Comparison of ENCODE assay signal across 8 cellular contexts in the genomic region with DNA sequence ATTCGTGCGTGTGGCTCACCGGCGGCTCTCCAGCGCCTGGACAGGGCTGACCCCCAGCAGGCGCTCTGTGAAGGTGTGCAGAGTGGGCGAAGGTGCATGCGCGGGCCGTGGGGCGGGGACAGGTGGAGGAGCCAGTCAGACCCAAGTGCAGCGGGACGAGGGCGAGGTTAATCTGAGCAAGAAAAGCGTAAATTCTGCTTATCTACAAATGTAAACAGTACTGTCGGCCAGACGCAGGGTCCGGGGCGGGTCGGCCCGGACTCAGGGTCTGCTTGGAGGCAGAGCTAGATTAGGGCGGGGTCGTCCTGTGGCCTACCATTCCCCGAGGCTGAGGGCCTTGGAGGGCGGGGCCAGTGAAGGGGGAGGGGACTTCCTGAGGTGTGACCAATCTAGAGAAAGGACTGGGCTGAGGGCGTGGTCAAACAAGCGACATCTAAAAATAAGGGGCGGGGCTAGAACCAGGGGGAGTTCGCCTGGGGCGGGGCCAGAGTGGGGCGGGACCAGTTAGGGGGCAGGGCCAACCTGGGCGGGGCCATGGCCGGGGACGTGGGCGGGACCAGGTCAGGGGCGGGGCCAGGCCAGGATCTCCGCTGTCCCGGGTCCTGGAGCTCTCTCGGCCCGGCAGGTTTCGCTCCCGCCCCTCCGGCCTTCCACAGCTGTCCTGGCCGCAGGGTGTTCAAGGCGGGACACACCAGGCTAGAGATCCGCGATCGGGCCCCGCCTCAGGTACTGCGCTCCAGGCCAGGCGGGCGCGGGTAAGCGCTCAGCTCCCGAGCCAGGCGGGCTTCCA. TPM values are rescaled to one million over a fixed set of nuclear protein-coding genes. Genes with fewer than 3 reads are reported as not detected.
A peak's percentile ranks its signal among the peaks of the same experiment; 100 is the strongest.
DNase-seq lines count a peak whose midpoint lies in the region; ATAC-seq and TF ChIP-seq lines count a peak whose summit lies in the region.

Gene SEC14L5, plus strand, starts transcription at position 611 of the 790 bp plus-strand sequence. CDS start 994 bp downstream, outside the sequence.

- H3K9me3 ChIP-seq in Caco-2 (no peaks in the 10 kb centered on the region), RWPE2 (ENCODE audit: severe bottlenecking) (no peaks in the 10 kb centered on the region)

- DNase-seq in Caco-2 = peak; percentile 98 to 100
- DNase-seq in LHCN-M2 (ENCODE audit: low read depth) = peak; percentile 93
- peak; percentile 98 for DNase-seq in RWPE2 (ENCODE audit: low spot score)
- peak; percentile 77 for DNase-seq in activated effector memory CD4-positive, alpha-beta T cell treated with Interleukin-2 at 50 U/mL for 16 hours
- DNase-seq in fibroblast of pulmonary artery (ENCODE audit: low read depth) = peak; percentile 98
- peak; percentile 81 to 94 (median 88) for DNase-seq in naive thymus-derived CD8-positive, alpha-beta T cell
- peak; percentile 87 to 93 for DNase-seq in stimulated activated effector memory CD8-positive, alpha-beta T cell treated with anti-CD3 and anti-CD28 coated beads, Interleukin-12 subunit alpha, Interleukin-12 subunit beta, amount 100 ng/mL, for 72 hours (ENCODE audit: low spot score in 2 of 2)

- H3K27ac ChIP-seq in RWPE2 (ENCODE audit: poor library complexity, severe bottlenecking) = peak within 1 kb of the TSS; percentile 16

- TF ChIP-seq CTCF in Caco-2 (IDR thresholded peaks at IDR 0.05; ENCODE audit: insufficient read depth in 1 of 2, low read depth in 1 of 2, low read length in 1 of 2, severe bottlenecking in 1 of 2, unreplicated experiment in 1 of 2) (no peak), RWPE2 (IDR thresholded peaks at IDR 0.05; ENCODE audit: poor library complexity, severe bottlenecking) (no peak), fibroblast of pulmonary artery (IDR thresholded peaks at IDR 0.05; ENCODE audit: low read length, missing control alignments) (no peak)

- ATAC-seq in GM21717 (IDR thresholded peaks at IDR 0.05; ENCODE audit: unreplicated experiment) = peak; percentile 54
- peak; percentile 83 for ATAC-seq in RWPE2 (ENCODE audit: low read depth)
- peak; percentile 86 to 88 for ATAC-seq in naive thymus-derived CD8-positive, alpha-beta T cell
- ATAC-seq in stimulated activated effector memory CD8-positive, alpha-beta T cell treated with anti-CD3 and anti-CD28 coated beads, Interleukin-12 subunit alpha, Interleukin-12 subunit beta, amount 100 ng/mL, for 72 hours = peak; percentile 81

- CTCF ChIA-PET in Caco-2 (lab: Charles Lee) = interaction anchor here (0.5 to 1.6 kb wide), 11 partner anchors 21 to 1181 kb away, joined by 3 to 9 read pairs (median 4); partner anchors contain the start of genes ANKS3, DNAAF8 and PPL

- peaks cover 7% of the 10 kb centered on the region for H3K4me1 Mint-ChIP-seq in Caco-2 (ENCODE audit: low read depth, unreplicated experiment)
- H3K4me1 Mint-ChIP-seq in naive thymus-derived CD8-positive, alpha-beta T cell = peaks cover 13 to 25% (median 20%) of the 10 kb centered on the region in 4 donors
- peaks cover 26% of the 10 kb centered on the region for H3K4me1 Mint-ChIP-seq in stimulated activated effector memory CD8-positive, alpha-beta T cell treated with anti-CD3 and anti-CD28 coated beads, Interleukin-12 subunit alpha, Interleukin-12 subunit beta, amount 100 ng/mL, for 72 hours

- H3K4me3 ChIP-seq in Caco-2 (ENCODE audit: low read depth, low read length) (peak within 1 kb of the TSS; percentile 45), RWPE2 (ENCODE audit: severe bottlenecking) (peak within 1 kb of the TSS; percentile 39), fibroblast of pulmonary artery (replicated peaks; ENCODE audit: low read depth, low read length) (peak within 1 kb of the TSS; percentile 59)

- H3K36me3 ChIP-seq in Caco-2 (ENCODE audit: control insufficient read depth, insufficient read depth, low read length) = no peaks in the 10 kb centered on the region
- no peaks in the 10 kb centered on the region for H3K36me3 ChIP-seq in RWPE2 (ENCODE audit: low read depth)

- no TSS peak for BruUV-seq in Caco-2 (replicated peaks; lab: Mats Ljungman, UMichigan)

- no peaks in the 10 kb centered on the region for H3K27me3 ChIP-seq in Caco-2 (replicated peaks; ENCODE audit: control insufficient read depth, insufficient read depth, low read length)
- H3K27me3 ChIP-seq in RWPE2 (ENCODE audit: insufficient read depth, poor library complexity, severe bottlenecking) = no peaks in the 10 kb centered on the region

- H3K27ac Mint-ChIP-seq in Caco-2 (ENCODE audit: unreplicated experiment) = peak within 1 kb of the TSS; percentile 2
- H3K27ac Mint-ChIP-seq in naive thymus-derived CD8-positive, alpha-beta T cell = peak within 1 kb of the TSS in 7 of 10 donors; percentile 31 to 80 (median 44)
- no peak within 1 kb of the TSS for H3K27ac Mint-ChIP-seq in stimulated activated effector memory CD8-positive, alpha-beta T cell treated with anti-CD3 and anti-CD28 coated beads, Interleukin-12 subunit alpha, Interleukin-12 subunit beta, amount 100 ng/mL, for 72 hours

- intact Hi-C loops in Caco-2 (cut with micrococcal nuclease; ENCODE audit: unreplicated experiment) = loop anchor here (1.0 to 5.0 kb wide), 6 partner anchors 21 to 265 kb away; partner anchors contain the start of genes ANKS3, DNAAF8, EEF2KMT and NUDT16L1

- peaks cover 5% of the 10 kb centered on the region for H3K36me3 Mint-ChIP-seq in Caco-2 (ENCODE audit: insufficient read depth, unreplicated experiment)
- H3K36me3 Mint-ChIP-seq in naive thymus-derived CD8-positive, alpha-beta T cell = peaks cover 0 to 2% (median 0%) of the 10 kb centered on the region in 3 donors
- no peaks in the 10 kb centered on the region for H3K36me3 Mint-ChIP-seq in stimulated activated effector memory CD8-positive, alpha-beta T cell treated with anti-CD3 and anti-CD28 coated beads, Interleukin-12 subunit alpha, Interleukin-12 subunit beta, amount 100 ng/mL, for 72 hours

- POLR2A ChIA-PET in Caco-2 (lab: Charles Lee) = interaction anchor here (0.7 to 1.0 kb wide), 3 partner anchors 10 to 704 kb away, joined by 3 to 7 read pairs (median 5); partner anchors contain the start of gene ROGDI
- POLR2A ChIA-PET in naive thymus-derived CD8-positive, alpha-beta T cell (lab: Charles Lee) = interaction anchor here (0.7 kb wide), 1 partner anchor 333 kb away, joined by 3 read pairs; no protein-coding TSS in a partner anchor

- H3K27me3 Mint-ChIP-seq in Caco-2 (ENCODE audit: insufficient read depth, unreplicated experiment) = peaks cover 4% of the 10 kb centered on the region
- peaks cover 12 to 67% (median 38%) of the 10 kb centered on the region in 5 donors for H3K27me3 Mint-ChIP-seq in naive thymus-derived CD8-positive, alpha-beta T cell

- peaks cover 10% of the 10 kb centered on the region for H3K4me1 ChIP-seq in Caco-2
- H3K4me1 ChIP-seq in RWPE2 (ENCODE audit: insufficient read depth, poor library complexity, severe bottlenecking) = peaks cover 5% of the 10 kb centered on the region

- H3K4me3 Mint-ChIP-seq in Caco-2 (ENCODE audit: unreplicated experiment) = peak within 1 kb of the TSS; percentile 71
- peak within 1 kb of the TSS; percentile 80 to 95 (median 87) for H3K4me3 Mint-ChIP-seq in naive thymus-derived CD8-positive, alpha-beta T cell
- peak within 1 kb of the TSS; percentile 77 for H3K4me3 Mint-ChIP-seq in stimulated activated effector memory CD8-positive, alpha-beta T cell treated with anti-CD3 and anti-CD28 coated beads, Interleukin-12 subunit alpha, Interleukin-12 subunit beta, amount 100 ng/mL, for 72 hours

- H3K9me3 Mint-ChIP-seq in Caco-2 (ENCODE audit: unreplicated experiment) = no peaks in the 10 kb centered on the region
- H3K9me3 Mint-ChIP-seq in naive thymus-derived CD8-positive, alpha-beta T cell = peaks cover 0 to 2% (median 0%) of the 10 kb centered on the region in 9 donors
- H3K9me3 Mint-ChIP-seq in stimulated activated effector memory CD8-positive, alpha-beta T cell treated with anti-CD3 and anti-CD28 coated beads, Interleukin-12 subunit alpha, Interleukin-12 subunit beta, amount 100 ng/mL, for 72 hours = no peaks in the 10 kb centered on the region

RNA-seq across cellular contexts. Expression of gene SEC14L5, which starts in this region (rescaled TPM):
- 0.14 and 0.67 TPM in 2 replicates for total RNA-seq in Caco-2 (2022)
- not detected in 2 replicates for total RNA-seq in LHCN-M2 (2014; rRNA removed)
- 0.01 TPM for polyA plus RNA-seq in LHCN-M2 (2012)
- total RNA-seq in naive thymus-derived CD8-positive, alpha-beta T cell = not detected
- polyA plus RNA-seq in naive thymus-derived CD8-positive, alpha-beta T cell = not detected

Comparison
In these comparisons a context has a peak if more than half of its experiments do, and no peak if none do; other contexts are left out.
1. Peak in every context shown above with its lines: DNase-seq, ATAC-seq, H3K4me3 ChIP-seq and H3K27ac ChIP-seq.
2. Peak in DNase-seq and H3K4me3 ChIP-seq in Caco-2; RNA of the gene not detected or under 1 TPM.
3. Peak in DNase-seq in LHCN-M2; RNA of the gene not detected or under 1 TPM.
4. Peak in DNase-seq and ATAC-seq in naive thymus-derived CD8-positive, alpha-beta T cell; RNA of the gene not detected or under 1 TPM.